ENCODE assay signal across 8 cellular contexts in the genomic region with DNA sequence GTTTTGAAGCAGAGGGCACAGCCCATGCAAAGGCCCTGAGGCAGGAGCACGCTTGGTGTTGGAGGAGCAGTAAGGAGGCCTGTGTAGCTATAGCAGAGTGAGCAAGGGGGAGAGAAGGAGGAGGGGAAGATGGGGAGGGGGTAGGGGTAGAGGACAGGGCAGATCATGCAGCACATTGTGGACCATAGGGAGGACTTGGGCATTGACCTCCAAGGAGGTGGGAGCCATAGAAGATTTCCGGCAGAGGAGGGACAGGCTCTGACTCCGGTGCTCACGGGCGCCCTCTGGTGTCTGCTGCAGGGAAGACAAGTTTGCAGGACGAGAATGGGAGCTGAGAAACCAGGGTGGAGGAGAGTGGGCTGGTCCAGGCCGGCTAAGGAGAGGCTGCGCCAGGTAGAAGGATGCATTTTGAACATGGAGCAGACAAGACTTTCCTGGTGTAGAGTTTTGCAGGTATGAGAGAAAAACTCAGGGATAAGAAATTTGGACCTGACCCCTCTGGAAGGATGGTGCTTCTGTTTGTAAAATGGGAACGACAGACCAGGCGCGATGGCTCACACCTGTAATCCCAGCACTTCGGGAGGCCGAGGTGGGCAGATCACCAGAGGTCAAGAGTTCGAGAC. TPM values are rescaled to one million over a fixed set of nuclear protein-coding genes. Genes with fewer than 3 reads are reported as not detected.
DNase-seq lines count a peak whose midpoint lies in the region; ATAC-seq and TF ChIP-seq lines count a peak whose summit lies in the region.

No MANE protein-coding gene starts in this region.

- no peaks in the 10 kb centered on the region for H3K27me3 ChIP-seq in lung (ENCODE audit: control insufficient read depth, insufficient read depth)

- peaks cover 0 to 2% of the 10 kb centered on the region in 2 donors for H3K9me3 ChIP-seq in lung (ENCODE audit: control insufficient read depth in 2 of 2, insufficient read depth in 1 of 2, low read length in 1 of 2)

- ATAC-seq in lung (ENCODE audit: insufficient read depth, low FRiP score): peak; percentile 78
- no peak for ATAC-seq in HG02885 (IDR thresholded peaks at IDR 0.05; ENCODE audit: poor library complexity, unreplicated experiment)

- H3K4me3 ChIP-seq in GM12875 (ENCODE audit: low read depth, low read length) (no peak overlapping the region), choroid plexus epithelial cell (ENCODE audit: low read depth, low read length) (no peak overlapping the region), lung (no peak overlapping the region)

- no peaks in the 10 kb centered on the region for H3K36me3 ChIP-seq in lung (ENCODE audit: control insufficient read depth in 2 of 2, insufficient read depth in 2 of 2, low read length in 2 of 2)

- H3K4me1 ChIP-seq in lung (ENCODE audit: control insufficient read depth in 2 of 2, insufficient read depth in 2 of 2, low read length in 2 of 2): no peaks in the 10 kb centered on the region

- DNase-seq in NCI-H345 (lab: John Stamatoyannopoulos, UW) (peak; percentile 67), choroid plexus epithelial cell (ENCODE audit: low read depth) (peak; percentile 67), lung (ENCODE audit: low spot score) (peak; percentile 86)
- DNase-seq in activated CD4-positive, alpha-beta T cell treated with anti-CD3 and anti-CD28 coated beads for 48 hours: peak; percentile 94
- peak; percentile 59 for DNase-seq in stimulated activated CD8-positive, alpha-beta memory T cell treated with anti-CD3 and anti-CD28 coated beads, Interleukin-12 subunit alpha, Interleukin-12 subunit beta, amount 100 ng/mL, for 24 hours (ENCODE audit: extremely low read depth)

- WGBS in lung, 2 donors: 31 to 35% methylated on average over 14 of the region's 14 CpGs

- TF ChIP-seq CTCF in 22Rv1 (IDR thresholded peaks at IDR 0.05): peak; percentile 85
- TF ChIP-seq CTCF in GM12875 (IDR thresholded peaks at IDR 0.05; ENCODE audit: borderline replicate concordance, insufficient read depth, low read depth, low read length): peak; percentile 93
- TF ChIP-seq CTCF in choroid plexus epithelial cell (conservative IDR thresholded peaks at IDR 0.05; ENCODE audit: low read depth, low read length): peak; percentile 90
- TF ChIP-seq CTCF in lung (IDR thresholded peaks at IDR 0.05; ENCODE audit: control extremely low read depth, extremely low read depth): peak; percentile 61

- H3K27ac ChIP-seq in 22Rv1 (no peak overlapping the region), lung (ENCODE audit: low read depth in 1 of 2, low read length in 1 of 2) (no peak overlapping the region)

RNA-seq across cellular contexts. Expression of a gene that starts 13.7 kb away (rescaled TPM):
- total RNA-seq in lung: not detected
- under 1 TPM in 1 of 2 donors, not detected in 1; 0.03 TPM for polyA plus RNA-seq in lung

RNA-seq across cellular contexts. Expression of a gene that starts 15.8 kb away (rescaled TPM):
- total RNA-seq in lung: 100 to 1,000 TPM in 1 of 2 donors, 10 to 100 TPM in 1; 63.6 to 146 TPM
- polyA plus RNA-seq in lung: 100 to 1,000 TPM; 120 to 181 TPM

RNA-seq across cellular contexts. Expression of a gene that starts 42.6 kb away (rescaled TPM):
- total RNA-seq in lung: 10 to 100 TPM; 10.2 to 29.3 TPM
- polyA plus RNA-seq in lung: 10 to 100 TPM; 29.1 to 36.5 TPM

RNA-seq across cellular contexts. Expression of a gene that starts 42.8 kb away (rescaled TPM):
- 1 to 10 TPM; 1.1 to 1.5 TPM for total RNA-seq in lung
- polyA plus RNA-seq in lung: 1 to 10 TPM in 1 of 2 donors, under 1 TPM in 1; 0.68 to 2.4 TPM
